In the genomic region with DNA sequence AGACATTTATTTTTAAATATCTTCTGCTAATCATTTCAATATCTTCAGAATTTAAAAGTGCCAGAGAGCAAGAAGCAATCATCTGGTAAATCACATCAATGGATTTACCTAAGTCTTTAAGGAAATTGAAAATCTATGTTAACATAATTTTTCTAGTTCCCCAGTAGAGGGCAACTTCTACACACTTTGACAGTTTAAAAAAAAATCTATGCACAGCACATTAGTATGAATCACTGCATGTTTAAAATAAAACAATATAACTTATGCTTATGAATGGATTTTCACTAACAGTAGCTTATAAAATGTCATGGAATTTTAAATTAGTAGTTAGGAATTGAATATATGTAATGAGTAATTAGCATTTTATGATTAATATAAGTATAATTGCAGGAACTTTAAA, we compare ENCODE assay signal across 9 cellular contexts.
DNase-seq lines count a peak whose midpoint lies in the region; ATAC-seq and TF ChIP-seq lines count a peak whose summit lies in the region.
"Had no signal": no experiment of that assay in that cellular context is flagged by ENCODE, and none has a peak within 500 bp of the region (broad histone marks: within the 10 kb centered on the region; RNA-seq: fewer than 3 reads in every experiment).

No MANE protein-coding gene starts in this region.

- H3K27ac Mint-ChIP-seq in chondrocyte (ENCODE audit: unreplicated experiment): no peak overlapping the region

- H3K4me2 ChIP-seq in parathyroid adenoma (ENCODE audit: low read length): no peak overlapping the region

- H2AFZ ChIP-seq in parathyroid adenoma: no peak overlapping the region

- no peaks in the 10 kb centered on the region for H3K27me3 ChIP-seq in parathyroid adenoma (ENCODE audit: control insufficient read depth, insufficient read depth, low read length)

- H3K4me1 Mint-ChIP-seq in chondrocyte (ENCODE audit: low read depth): peaks cover 20% of the 10 kb centered on the region

- H3K9me3 ChIP-seq in parathyroid adenoma (ENCODE audit: control insufficient read depth, low read length): no peaks in the 10 kb centered on the region

- no peak overlapping the region for H3K4me3 Mint-ChIP-seq in chondrocyte (ENCODE audit: unreplicated experiment)
- H3K4me3 Mint-ChIP-seq: CD4-positive, alpha-beta memory T cell had no signal

- no peak for ATAC-seq in esophagus mucosa

- no peaks in the 10 kb centered on the region for H3K27me3 Mint-ChIP-seq in chondrocyte (ENCODE audit: low read depth)
- H3K27me3 Mint-ChIP-seq: CD4-positive, alpha-beta memory T cell had no signal

- no peaks in the 10 kb centered on the region for H3K36me3 Mint-ChIP-seq in chondrocyte (ENCODE audit: low read depth)
- H3K36me3 Mint-ChIP-seq: CD4-positive, alpha-beta memory T cell had no signal

- H3K36me3 ChIP-seq in parathyroid adenoma (ENCODE audit: control insufficient read depth, insufficient read depth, low read length): no peaks in the 10 kb centered on the region

- H3K4me1 ChIP-seq in parathyroid adenoma: peaks cover 6% of the 10 kb centered on the region

- H3K4me3 ChIP-seq in parathyroid adenoma (ENCODE audit: low read depth, low read length): no peak overlapping the region

- H3K27ac ChIP-seq in parathyroid adenoma: no peak overlapping the region

- DNase-seq in NCI-H2227 (lab: John Stamatoyannopoulos, UW; ENCODE audit: unreplicated experiment) (peak; percentile 0), NCI-H2227 treated with DMSO at 0.1 percent for 48 hours (lab: John Stamatoyannopoulos, UW) (no peak), chondrocyte (ENCODE audit: low spot score) (no peak), GOT3 (lab: John Stamatoyannopoulos, UW) (no peak)
- DNase-seq in stimulated activated CD4-positive, alpha-beta T cell treated with anti-CD3 and anti-CD28 coated beads, Interleukin-4, amount 100 ng/mL, for 1 hour: no peak
- DNase-seq: CD4-positive, alpha-beta memory T cell had no signal

- no peaks in the 10 kb centered on the region for H3K9me3 Mint-ChIP-seq in chondrocyte (ENCODE audit: low read depth)
- H3K9me3 Mint-ChIP-seq: CD4-positive, alpha-beta memory T cell had no signal

- H3K9ac ChIP-seq in parathyroid adenoma: peak overlapping the region; percentile 2

- H3K79me2 ChIP-seq in parathyroid adenoma: no peaks in the 10 kb centered on the region

- peak; percentile 47 for TF ChIP-seq CTCF in LNCAP (IDR thresholded peaks at IDR 0.05)
- TF ChIP-seq CTCF in chondrocyte (IDR thresholded peaks at IDR 0.05): peak; percentile 85
- peak; percentile 19 for TF ChIP-seq CTCF in parathyroid adenoma (IDR thresholded peaks at IDR 0.05)

Comparison
In these comparisons a context has a peak if more than half of its experiments do, and no peak if none do; other contexts are left out.
1. CTCF ChIP-seq: peak in every context shown above with its lines; median percentile 85 in chondrocyte; 47 in LNCAP; 19 in parathyroid adenoma.